In genomic region chr7:116242759-116243158, GRCh38 we compare ENCODE assay signal across 16 cellular contexts.
"Had no signal": no experiment of that assay in that cellular context is flagged by ENCODE, and none has a peak within 500 bp of the region (broad histone marks: within the 10 kb centered on the region; RNA-seq: fewer than 3 reads in every experiment).

No MANE protein-coding gene starts in this region.

- H3K4me3 Mint-ChIP-seq: activated CD4-positive, alpha-beta memory T cell treated with anti-CD3 and anti-CD28 coated beads for 36 hours; activated CD4-positive, alpha-beta T cell treated with anti-CD3 and anti-CD28 coated beads for 36 hours; activated naive CD4-positive, alpha-beta T cell treated with anti-CD3 and anti-CD28 coated beads, Interleukin-2, amount 50 U/mL, for 24 hours; activated T-cell treated with anti-CD3 and anti-CD28 coated beads, Interleukin-2, amount 50 U/mL, for 24 hours; brain; effector memory CD8-positive, alpha-beta T cell; naive B cell; stimulated activated naive CD8-positive, alpha-beta T cell treated with anti-CD3 and anti-CD28 coated beads, Interleukin-15, amount 100 ng/mL, for 72 hours had no signal

- H3K27ac Mint-ChIP-seq: activated CD4-positive, alpha-beta memory T cell treated with anti-CD3 and anti-CD28 coated beads for 36 hours; activated CD4-positive, alpha-beta T cell treated with anti-CD3 and anti-CD28 coated beads for 36 hours; brain; stimulated activated naive CD8-positive, alpha-beta T cell treated with anti-CD3 and anti-CD28 coated beads, Interleukin-15, amount 100 ng/mL, for 72 hours had no signal

- H3K4me3 ChIP-seq: hepatocyte, testis had no signal

- H3K9me3 Mint-ChIP-seq: activated naive CD4-positive, alpha-beta T cell treated with anti-CD3 and anti-CD28 coated beads, Interleukin-2, amount 50 U/mL, for 24 hours; effector memory CD8-positive, alpha-beta T cell had no signal

- H3K4me2 ChIP-seq: hepatocyte had no signal

- H3K9me3 ChIP-seq: testis had no signal

- H3K27me3 Mint-ChIP-seq: activated CD4-positive, alpha-beta memory T cell treated with anti-CD3 and anti-CD28 coated beads for 36 hours; activated CD4-positive, alpha-beta T cell treated with anti-CD3 and anti-CD28 coated beads for 36 hours; activated naive CD4-positive, alpha-beta T cell treated with anti-CD3 and anti-CD28 coated beads, Interleukin-2, amount 50 U/mL, for 24 hours; activated T-cell treated with anti-CD3 and anti-CD28 coated beads, Interleukin-2, amount 50 U/mL, for 24 hours; effector memory CD8-positive, alpha-beta T cell; naive B cell; stimulated activated naive CD8-positive, alpha-beta T cell treated with anti-CD3 and anti-CD28 coated beads, Interleukin-15, amount 100 ng/mL, for 72 hours had no signal

- H2AFZ ChIP-seq: hepatocyte had no signal

- DNase-seq: activated CD4-positive, alpha-beta memory T cell treated with anti-CD3 and anti-CD28 coated beads for 36 hours; activated CD4-positive, alpha-beta T cell treated with anti-CD3 and anti-CD28 coated beads for 36 hours; activated T-cell treated with anti-CD3 and anti-CD28 coated beads, Interleukin-2, amount 50 U/mL, for 24 hours; amygdala; effector memory CD8-positive, alpha-beta T cell; naive B cell; nucleus accumbens; right cardiac atrium; small intestine; stimulated activated naive CD8-positive, alpha-beta T cell treated with anti-CD3 and anti-CD28 coated beads, Interleukin-15, amount 100 ng/mL, for 72 hours; testis had no signal

- H3K4me1 ChIP-seq: testis had no signal

- H3K27me3 ChIP-seq: hepatocyte, testis had no signal

- H3K27ac ChIP-seq: epithelial cell of prostate, hepatocyte, testis had no signal

- ATAC-seq: activated CD4-positive, alpha-beta T cell treated with anti-CD3 and anti-CD28 coated beads for 36 hours; effector memory CD8-positive, alpha-beta T cell; left lobe of liver; right cardiac atrium; stimulated activated naive CD8-positive, alpha-beta T cell treated with anti-CD3 and anti-CD28 coated beads, Interleukin-15, amount 100 ng/mL, for 72 hours had no signal
